Comparison of ENCODE assay signal across 9 cellular contexts in the genomic region with DNA sequence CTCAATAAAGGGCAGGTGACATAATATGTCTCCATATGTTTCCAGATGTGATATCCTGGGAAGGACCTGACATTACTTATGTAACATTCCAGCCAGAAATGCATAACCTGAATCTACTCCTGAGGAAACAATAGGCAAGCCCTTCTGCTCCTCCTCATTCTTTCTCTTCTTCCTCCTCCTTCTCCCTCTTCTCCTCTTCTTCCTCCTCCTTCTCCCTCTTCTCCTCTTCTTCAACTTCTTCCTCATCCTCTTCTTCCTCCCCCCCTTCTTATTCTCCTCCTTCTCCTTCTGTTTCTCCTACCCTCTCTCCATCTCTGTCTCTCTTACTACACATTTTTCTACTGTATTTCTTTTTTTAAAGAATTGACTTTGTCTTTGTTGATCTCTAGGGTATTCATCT. TPM values are rescaled to one million over a fixed set of nuclear protein-coding genes. Genes with fewer than 3 reads are reported as not detected.
"Had no signal": no experiment of that assay in that cellular context is flagged by ENCODE, and none has a peak within 500 bp of the region (broad histone marks: within the 10 kb centered on the region; RNA-seq: fewer than 3 reads in every experiment).

No MANE protein-coding gene starts in this region.

- DNase-seq: H9, HCEC 1CT, HFFc6, KG1 had no signal

- ATAC-seq: GM23338 had no signal

- H2AFZ ChIP-seq: GM23338 had no signal

- FAIRE-seq: H1, H54 had no signal

- H3K27ac ChIP-seq: HL-60 had no signal

- H3K4me3 ChIP-seq: GM23338 had no signal

- H3K4me2 ChIP-seq: GM23338 had no signal

RNA-seq across cellular contexts. Expression of a gene that starts 43.5 kb away (rescaled TPM):
- polyA plus RNA-seq: IgD-negative memory B cell had no signal
